7 cellular contexts compared by ENCODE assay signal in the genomic region with DNA sequence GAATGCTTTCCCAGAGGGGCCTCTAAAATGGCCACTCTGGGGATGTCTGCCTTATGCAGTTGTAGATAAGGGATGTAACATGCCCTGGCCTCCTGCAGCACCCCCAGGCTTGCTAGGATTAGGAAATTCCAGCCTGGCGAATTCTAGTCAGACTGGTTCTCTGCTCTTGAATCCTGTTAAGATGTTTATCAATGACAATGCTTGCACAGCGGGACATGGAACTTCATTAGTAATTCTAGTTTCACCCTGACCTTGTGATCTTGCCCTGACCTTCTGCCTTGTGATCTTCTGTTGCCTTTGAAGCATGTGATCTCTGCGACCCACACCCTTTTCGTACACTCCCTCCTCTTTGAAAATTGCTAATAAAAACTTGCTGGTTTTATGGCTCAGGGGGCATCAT.
DNase-seq lines count a peak whose midpoint lies in the region; ATAC-seq, FAIRE-seq and TF ChIP-seq lines count a peak whose summit lies in the region.
"Not testable (repeated sequence)": the region's sequence is repeated elsewhere in the genome, so short reads cannot be mapped to it uniquely, and the experiment has no call there.

No MANE protein-coding gene starts in this region.

- not testable (repeated sequence) for DNase-seq in Calu3; H9; H1 (ENCODE audit: low read depth in 1 of 2, low spot score in 2 of 2)
- DNase-seq in ELF-1 (ENCODE audit: low read depth, low spot score), result peak; percentile 28
- peak; percentile 17 for DNase-seq in WTC11 (ENCODE audit: low spot score)
- DNase-seq in epithelial cell of esophagus (ENCODE audit: low read depth), result peak; percentile 6
- DNase-seq in iPS DF 19.7 (ENCODE audit: low read depth, low spot score), result peak; percentile 7

- not testable (repeated sequence) for H3K9me3 Mint-ChIP-seq in Calu3 (ENCODE audit: low read depth, unreplicated experiment)
- H3K9me3 Mint-ChIP-seq in H9, result peaks cover 21 to 29% of the 10 kb centered on the region in 2 experiments
- H3K9me3 Mint-ChIP-seq in WTC11, result peaks cover 43% of the 10 kb centered on the region

- H2AK5ac ChIP-seq in H9 (ENCODE audit: insufficient read length, low read length); H1 (ENCODE audit: low read depth, low read length): not testable (repeated sequence)

- not testable (repeated sequence) for H3K27me3 Mint-ChIP-seq in Calu3 (ENCODE audit: unreplicated experiment); H9 (ENCODE audit: low read depth); WTC11 (ENCODE audit: low read depth)

- not testable (repeated sequence) for H2BK5ac ChIP-seq in H9 (ENCODE audit: insufficient read length, low read length); H1 (ENCODE audit: low read depth, low read length)

- H3K4me3 Mint-ChIP-seq in Calu3 (ENCODE audit: low read depth, unreplicated experiment); H9; WTC11: not testable (repeated sequence)

- not testable (repeated sequence) for H3K4me1 ChIP-seq in H9 (ENCODE audit: insufficient read depth, low read length); H1 (replicated peaks in 1 of 4; ENCODE audit: control insufficient read depth in 3 of 4, insufficient read depth in 4 of 4, low read length in 3 of 4)

- H3T11ph ChIP-seq in H9 (ENCODE audit: low read length), result not testable (repeated sequence)

- not testable (repeated sequence) for H3K4me1 Mint-ChIP-seq in Calu3 (ENCODE audit: low read depth, unreplicated experiment)
- peaks cover 0 to 20% of the 10 kb centered on the region in 2 experiments; a peak in 2 of 4 replicates for H3K4me1 Mint-ChIP-seq in H9
- peaks cover 23% of the 10 kb centered on the region for H3K4me1 Mint-ChIP-seq in WTC11

- TF ChIP-seq CTCF in Calu3 (IDR thresholded peaks at IDR 0.05; ENCODE audit: unreplicated experiment); H9 (conservative IDR thresholded peaks at IDR 0.05); WTC11 (IDR thresholded peaks at IDR 0.05); H1 (IDR thresholded peaks at IDR 0.05; ENCODE audit: control extremely low read depth in 1 of 3, insufficient read depth in 1 of 3, low read depth in 1 of 3, low read length in 3 of 3); epithelial cell of esophagus (IDR thresholded peaks at IDR 0.05; ENCODE audit: insufficient read depth, low read depth, low read length, missing control alignments): not testable (repeated sequence)

- not testable (repeated sequence) for H3K18ac ChIP-seq in H9 (ENCODE audit: insufficient read length, low read depth, low read length); H1 (ENCODE audit: extremely low read depth, low read length)

- not testable (repeated sequence) for H3K79me1 ChIP-seq in H9 (ENCODE audit: insufficient read depth, low read depth, low read length, poor library complexity, severe bottlenecking); H1 (ENCODE audit: low read depth, low read length)

- not testable (repeated sequence) for H3K56ac ChIP-seq in H9 (ENCODE audit: insufficient read length, low read depth, low read length); H1 (replicated peaks; ENCODE audit: insufficient read length, low read depth, low read length)

- not testable (repeated sequence) for H3K14ac ChIP-seq in H9 (ENCODE audit: insufficient read depth, low read length); H1 (ENCODE audit: insufficient read length)

- H3K9ac ChIP-seq in H9 (ENCODE audit: extremely low read depth, insufficient read length, low read length); H1 (replicated peaks in 1 of 4; ENCODE audit: extremely low read depth in 1 of 4, low read depth in 3 of 4, low read length in 3 of 4): not testable (repeated sequence)

- not testable (repeated sequence) for H3K4me2 ChIP-seq in H9 (ENCODE audit: insufficient read depth, insufficient read length, low read length); H1 (ENCODE audit: insufficient read depth in 1 of 2, low read depth in 2 of 2, low read length in 2 of 2)

- H2BK12ac ChIP-seq in H9 (ENCODE audit: insufficient read length, low read depth, low read length); H1 (ENCODE audit: low read depth, low read length): not testable (repeated sequence)

- not testable (repeated sequence) for H2BK120ac ChIP-seq in H9 (ENCODE audit: low read depth, low read length, poor library complexity, severe bottlenecking); H1 (replicated peaks; ENCODE audit: low read depth, low read length)

- H3K79me2 ChIP-seq in H9 (ENCODE audit: insufficient read depth, low read length); H1 (ENCODE audit: control insufficient read depth in 1 of 2, insufficient read depth in 2 of 2, low read length in 2 of 2): not testable (repeated sequence)

- not testable (repeated sequence) for H3K27ac ChIP-seq in H9 (ENCODE audit: insufficient read length, low read depth, low read length); H1 (ENCODE audit: low read depth, low read length)

- POLR2A ChIA-PET in WTC11 (lab: Charles Lee); H1 (lab: Charles Lee; ENCODE audit: partially characterized antibody): not testable (repeated sequence)

- not testable (repeated sequence) for H2BK20ac ChIP-seq in H9 (ENCODE audit: low read depth, low read length, poor library complexity, severe bottlenecking); H1 (ENCODE audit: low read length)

- not testable (repeated sequence) for H3K4ac ChIP-seq in H9 (ENCODE audit: low read depth, low read length); H1 (replicated peaks; ENCODE audit: insufficient read length, low read depth, low read length)

- BruUV-seq in Calu3 (replicated peaks; lab: Mats Ljungman, UMichigan), result not testable (repeated sequence)

- no CpG with 5 or more reads among the region's 4 CpGs for WGBS in H9 (ENCODE audit: extremely low coverage, insufficient read length, low lambda C conversion rate)
- 76% methylated on average over 4 of the region's 4 CpGs; no CpG with 5 or more reads in 1 of the 2 experiments for WGBS in H1 (ENCODE audit: extremely low coverage in 1 of 2, insufficient coverage in 1 of 2, insufficient read length in 1 of 2, insufficient replicate concordance in 2 of 2, low coverage in 1 of 2, low lambda C conversion rate in 2 of 2, missing lambda C conversion rate in 1 of 2), 2 experiments

- H3K36me3 Mint-ChIP-seq in Calu3 (ENCODE audit: insufficient read depth, unreplicated experiment), result not testable (repeated sequence)
- H3K36me3 Mint-ChIP-seq in H9 (ENCODE audit: insufficient read depth in 1 of 3, low read depth in 3 of 3) (peaks cover 16 to 32% (median 20%) of the 10 kb centered on the region in 3 experiments), WTC11 (peaks cover 48% of the 10 kb centered on the region)

- H3K23me2 ChIP-seq in H9 (ENCODE audit: insufficient read length, low read depth, low read length, poor library complexity, severe bottlenecking); H1 (ENCODE audit: low read depth, low read length): not testable (repeated sequence)

- H4K5ac ChIP-seq in H9 (ENCODE audit: insufficient read length, low read depth, low read length); H1 (ENCODE audit: insufficient read length, low read depth, low read length): not testable (repeated sequence)

- TF ChIP-seq EP300 in H1 (IDR thresholded peaks at IDR 0.05; ENCODE audit: borderline replicate concordance in 1 of 2, low read depth in 2 of 2, low read length in 2 of 2), result peak; percentile 43 to 81; a peak in 2 of 3 replicates

- intact Hi-C loops in Calu3 (cut with micrococcal nuclease; ENCODE audit: unreplicated experiment), result not testable (repeated sequence)

- TF ChIP-seq POLR2A in H1 (IDR thresholded peaks at IDR 0.05; ENCODE audit: control extremely low read depth in 1 of 2, low read depth in 2 of 2, low read length in 2 of 2), result not testable (repeated sequence)

- H3K9me3 ChIP-seq in H9 (ENCODE audit: control insufficient read depth, low read depth, low read length), result not testable (repeated sequence)
- H3K9me3 ChIP-seq in H1 (ENCODE audit: insufficient read depth in 2 of 2, low read depth in 1 of 2, low read length in 1 of 2), result peaks cover 15 to 16% of the 10 kb centered on the region in 2 experiments

- peak overlapping the region; percentile 37 for H3K27ac Mint-ChIP-seq in Calu3 (ENCODE audit: unreplicated experiment)
- H3K27ac Mint-ChIP-seq in H9, result peak overlapping the region; percentile 18 to 64 (median 63); a peak in 4 of 7 replicates
- peak overlapping the region; percentile 97 for H3K27ac Mint-ChIP-seq in WTC11

- not testable (repeated sequence) for H4K8ac ChIP-seq in H9 (replicated peaks; ENCODE audit: insufficient read length, low read depth, low read length); H1 (ENCODE audit: extremely low read depth, insufficient read depth, low read length)

- not testable (repeated sequence) for ATAC-seq in WTC11

- H3K27me3 ChIP-seq in H9 (ENCODE audit: insufficient read depth, low read length); H1 (replicated peaks in 1 of 4; ENCODE audit: control insufficient read depth in 3 of 4, extremely low read depth in 1 of 4, insufficient read depth in 3 of 4, low read length in 3 of 4): not testable (repeated sequence)

- H3K36me3 ChIP-seq in H1 (ENCODE audit: control insufficient read depth in 2 of 4, insufficient read depth in 4 of 4, low read length in 3 of 4), result peaks cover 0 to 18% (median 2%) of the 10 kb centered on the region in 4 experiments; a peak in 4 of 8 replicates

- FAIRE-seq in H1 (lab: Jason Lieb, UNC), result not testable (repeated sequence)

- H2BK15ac ChIP-seq in H9 (ENCODE audit: low read depth, low read length); H1 (ENCODE audit: low read length): not testable (repeated sequence)

- not testable (repeated sequence) for H4K91ac ChIP-seq in H9 (ENCODE audit: insufficient read length, low read depth, low read length); H1 (replicated peaks; ENCODE audit: insufficient read length, low read length)

- H4K20me1 ChIP-seq in H9 (ENCODE audit: control insufficient read depth, insufficient read depth, insufficient read length); H1 (replicated peaks in 1 of 2; ENCODE audit: control insufficient read depth in 1 of 2, insufficient read depth in 2 of 2, low read length in 2 of 2): not testable (repeated sequence)

- not testable (repeated sequence) for H2AFZ ChIP-seq in H9 (ENCODE audit: low read length); H1 (ENCODE audit: low read length)

- H3K4me3 ChIP-seq in H1 (ENCODE audit: extremely low read depth in 1 of 4, insufficient read depth in 2 of 4, low read depth in 3 of 4, low read length in 4 of 4); epithelial cell of esophagus (ENCODE audit: low read length): not testable (repeated sequence)

- H3K23ac ChIP-seq in H9 (ENCODE audit: insufficient read length, low read depth, low read length); H1 (ENCODE audit: insufficient read length): not testable (repeated sequence)

- not testable (repeated sequence) for TF ChIP-seq RAD21 in H1 (IDR thresholded peaks at IDR 0.05 in 1 of 2, conservative IDR thresholded peaks at IDR 0.05 in 1 of 2; ENCODE audit: low read depth in 2 of 2, low read length in 2 of 2)

- CTCF ChIA-PET in Calu3 (lab: Charles Lee); WTC11 (lab: Charles Lee); H1 (lab: Charles Lee; ENCODE audit: partially characterized antibody): not testable (repeated sequence)

Comparison
In these comparisons a context has a peak if more than half of its experiments do, and no peak if none do; other contexts are left out.
1. H3K27ac Mint-ChIP-seq: peak in every context shown above with its lines; median percentile 97 in WTC11; 63 in H9; 37 in Calu3.